7 cellular contexts compared by ENCODE assay signal in the genomic region with DNA sequence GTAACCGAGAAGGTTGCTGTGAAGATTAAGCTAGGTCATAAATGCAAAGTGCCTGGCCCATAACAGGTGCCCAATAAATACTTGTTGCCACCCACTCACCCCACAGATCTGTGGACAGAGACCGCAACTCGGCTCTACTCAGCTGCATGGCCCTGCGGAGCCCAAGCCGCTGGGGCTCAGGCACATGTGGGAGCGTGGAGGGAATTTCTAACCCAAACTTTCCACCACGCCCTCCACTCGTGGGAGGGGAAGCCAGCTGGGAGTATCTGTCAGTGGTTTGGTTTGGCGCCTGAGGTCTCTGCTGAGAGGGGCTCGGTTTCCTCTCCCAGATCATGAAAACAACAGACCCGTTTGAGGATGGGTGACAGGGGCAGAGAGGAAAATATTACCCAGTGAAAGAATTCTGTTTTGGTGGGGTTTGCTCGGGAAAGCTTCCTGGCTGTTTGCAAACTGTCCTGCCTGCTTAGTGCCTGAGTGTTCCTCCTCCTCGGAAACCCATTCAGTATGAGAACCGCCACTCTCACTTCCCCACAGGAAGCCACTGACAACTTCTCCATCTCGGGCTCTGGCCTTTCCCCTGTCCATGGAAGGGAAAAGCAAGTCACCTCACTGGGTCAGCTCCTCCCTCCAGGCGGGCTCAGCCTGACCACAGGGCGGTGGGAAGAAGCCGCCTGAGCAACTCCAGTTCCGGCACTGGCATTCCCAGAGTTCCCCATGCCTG.
DNase-seq lines count a peak whose midpoint lies in the region; ATAC-seq and TF ChIP-seq lines count a peak whose summit lies in the region.

No MANE protein-coding gene starts in this region.

- peak overlapping the region in 5 of 8 donors; percentile 6 to 59 (median 15) for H3K4me3 ChIP-seq in spleen

- H3K27me3 ChIP-seq in spleen (replicated peaks in 1 of 7), result no peaks in the 10 kb centered on the region

- peak overlapping the region; percentile 51 to 85 (median 72) for H3K27ac ChIP-seq in spleen

- no peak for TF ChIP-seq POLR2A in spleen (IDR thresholded peaks at IDR 0.05)

- peak; percentile 75 for ATAC-seq in GM19372 (IDR thresholded peaks at IDR 0.05; ENCODE audit: low read depth, unreplicated experiment)
- ATAC-seq in HG03457 (IDR thresholded peaks at IDR 0.05; ENCODE audit: unreplicated experiment), result peak; percentile 90

- intact Hi-C loops in spleen (cut with DNase I; ENCODE audit: low total_unique reads), result no loop called here

- H3K4me1 ChIP-seq in spleen, result peaks cover 50 to 100% (median 87%) of the 10 kb centered on the region in 6 donors

- no peak for TF ChIP-seq CTCF in spleen (IDR thresholded peaks at IDR 0.05 in 8 of 11, conservative IDR thresholded peaks at IDR 0.05 in 3 of 11)

- 7 to 12% (median 9%) methylated on average over 16 to 19 of the region's 19 CpGs for whole genome bisulfite sequencing in spleen, 5 donors

- H3K36me3 ChIP-seq in spleen, result peaks cover 0 to 79% (median 5%) of the 10 kb centered on the region in 6 donors

- H3K9me3 ChIP-seq in spleen, result no peaks in the 10 kb centered on the region

- DNase-seq in activated CD4-positive, alpha-beta T cell treated with anti-CD3 and anti-CD28 coated beads, Interleukin-2, amount 50 U/mL, for 4 hours, result peak; percentile 53 to 56
- DNase-seq in fibroblast of gingiva (ENCODE audit: low read depth) (peak; percentile 13), spleen (peak; percentile 83), SK-N-DZ (ENCODE audit: low spot score) (no peak), NCI-H1417 (lab: John Stamatoyannopoulos, UW) (no peak)

Comparison
In these comparisons a context has a peak if more than half of its experiments do, and no peak if none do; other contexts are left out.
1. DNase-seq: peak in activated CD4-positive, alpha-beta T cell treated with anti-CD3 and anti-CD28 coated beads, Interleukin-2, amount 50 U/mL, for 4 hours (2 of 2), fibroblast of gingiva (single experiment) and spleen (single experiment); none in SK-N-DZ (single experiment) and NCI-H1417 (0 of 3).